ENCODE assay signal across 8 cellular contexts in the genomic region with DNA sequence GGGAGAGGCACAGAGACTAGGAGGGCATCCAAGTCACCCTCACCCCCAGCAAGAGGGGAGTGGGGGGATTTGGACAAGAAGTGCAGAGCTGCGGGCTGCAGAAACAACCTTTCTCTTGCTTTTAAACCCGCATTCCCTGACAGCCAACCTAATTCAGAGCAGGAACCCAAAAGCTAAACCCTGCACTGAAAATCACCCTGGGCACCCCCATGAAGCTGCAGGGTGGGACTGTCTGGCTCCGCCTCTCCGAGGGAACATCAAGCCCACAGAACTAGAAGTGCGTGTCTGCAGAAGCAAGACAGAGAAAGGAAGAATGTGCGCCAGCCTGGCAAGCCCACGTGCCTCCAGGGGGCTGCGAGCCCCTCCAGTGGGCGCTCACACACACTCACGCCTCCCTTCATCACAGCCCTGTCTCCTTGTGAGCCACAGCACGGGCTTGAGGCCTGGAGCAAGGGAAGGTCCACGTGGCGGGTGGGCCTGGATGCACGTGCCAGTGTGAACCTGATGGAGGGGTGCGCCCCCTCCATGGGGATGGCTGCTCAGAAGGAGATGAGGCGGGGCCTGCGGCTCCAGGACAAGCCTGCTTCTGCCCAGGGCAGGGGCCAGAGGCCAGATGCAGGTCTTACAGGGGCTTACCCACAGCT. TPM values are rescaled to one million over a fixed set of nuclear protein-coding genes. Genes with fewer than 3 reads are reported as not detected.
DNase-seq lines count a peak whose midpoint lies in the region; ATAC-seq and TF ChIP-seq lines count a peak whose summit lies in the region.

No MANE protein-coding gene starts in this region.

- ATAC-seq in RWPE2 (ENCODE audit: low read depth) (no peak), GM21381 (IDR thresholded peaks at IDR 0.05; ENCODE audit: unreplicated experiment) (no peak), GM21360 (IDR thresholded peaks at IDR 0.05; ENCODE audit: unreplicated experiment) (no peak), aorta (ENCODE audit: low FRiP score) (no peak)

- no peak for TF ChIP-seq RAD21 in neural cell (conservative IDR thresholded peaks at IDR 0.05)

- no peaks in the 10 kb centered on the region for H3K9me3 ChIP-seq in RWPE2 (ENCODE audit: severe bottlenecking)
- no peaks in the 10 kb centered on the region for H3K9me3 ChIP-seq in effector memory CD4-positive, alpha-beta T cell (ENCODE audit: control insufficient read depth, low read length)
- H3K9me3 ChIP-seq in neural cell (ENCODE audit: low read length): no peaks in the 10 kb centered on the region
- no peaks in the 10 kb centered on the region for H3K9me3 ChIP-seq in aorta (ENCODE audit: control insufficient read depth, low read length)

- peak overlapping the region; percentile 54 for H3K9ac ChIP-seq in neural cell (ENCODE audit: low read length)

- H3K27me3 ChIP-seq in RWPE2 (ENCODE audit: insufficient read depth, poor library complexity, severe bottlenecking) (no peaks in the 10 kb centered on the region), neural cell (ENCODE audit: insufficient read depth, low read depth, low read length) (no peaks in the 10 kb centered on the region), aorta (ENCODE audit: control insufficient read depth in 1 of 2, insufficient read depth in 2 of 2, low read length in 1 of 2) (no peaks in the 10 kb centered on the region)
- no peaks in the 10 kb centered on the region for H3K27me3 ChIP-seq in effector memory CD4-positive, alpha-beta T cell (replicated peaks; ENCODE audit: control insufficient read depth, insufficient read depth, low read length, poor library complexity, severe bottlenecking)

- WGBS in aorta, 2 donors: 38 to 40% methylated on average over 17 of the region's 17 CpGs

- H3F3A ChIP-seq in neural cell (ENCODE audit: insufficient read depth, low read length, poor library complexity, severe bottlenecking): no peaks in the 10 kb centered on the region

- no peak overlapping the region for H3K4me2 ChIP-seq in neural cell (ENCODE audit: low read length)

- intact Hi-C loops in aorta (cut with DNase I): no loop called here

- H3K27ac ChIP-seq in RWPE2 (ENCODE audit: poor library complexity, severe bottlenecking) (peak overlapping the region; percentile 99), neural cell (ENCODE audit: low read length) (peak overlapping the region; percentile 49), aorta (ENCODE audit: low read depth in 1 of 2, low read length in 2 of 2) (peak overlapping the region in 1 of 2 donors; percentile 74)
- peak overlapping the region; percentile 80 for H3K27ac ChIP-seq in effector memory CD4-positive, alpha-beta T cell (ENCODE audit: insufficient read depth, low read length, poor library complexity, severe bottlenecking)

- no peak for TF ChIP-seq EP300 in neural cell (conservative IDR thresholded peaks at IDR 0.05; ENCODE audit: poor library complexity, severe bottlenecking)

- H3K4me1 ChIP-seq in RWPE2 (ENCODE audit: insufficient read depth, poor library complexity, severe bottlenecking) (peaks cover 68% of the 10 kb centered on the region), aorta (ENCODE audit: control insufficient read depth in 1 of 2, insufficient read depth in 2 of 2, low read length in 2 of 2) (peaks cover 0 to 5% of the 10 kb centered on the region in 2 donors)
- peaks cover 72% of the 10 kb centered on the region for H3K4me1 ChIP-seq in effector memory CD4-positive, alpha-beta T cell (ENCODE audit: control insufficient read depth, insufficient read depth, low read length, poor library complexity, severe bottlenecking)

- H3K9me2 ChIP-seq in neural cell (ENCODE audit: insufficient read depth, low read length): no peaks in the 10 kb centered on the region

- no peaks in the 10 kb centered on the region for H4K20me1 ChIP-seq in neural cell (ENCODE audit: insufficient read depth)

- DNase-seq in RWPE2 (ENCODE audit: low spot score): no peak
- DNase-seq in effector memory CD4-positive, alpha-beta T cell: no peak
- DNase-seq in NCI-H345 treated with DMSO at 0.1 percent for 48 hours (lab: John Stamatoyannopoulos, UW; ENCODE audit: unreplicated experiment): no peak
- no peak for DNase-seq in aorta

- H3K36me3 ChIP-seq in RWPE2 (ENCODE audit: low read depth) (peaks cover 30% of the 10 kb centered on the region), neural cell (ENCODE audit: insufficient read depth, low read length) (no peaks in the 10 kb centered on the region), aorta (ENCODE audit: control insufficient read depth in 1 of 2, insufficient read depth in 2 of 2, low read length in 1 of 2) (peaks cover 0 to 9% of the 10 kb centered on the region in 2 donors)
- peaks cover 21% of the 10 kb centered on the region for H3K36me3 ChIP-seq in effector memory CD4-positive, alpha-beta T cell (ENCODE audit: control insufficient read depth, insufficient read depth, low read length)

- no peaks in the 10 kb centered on the region for H3K79me2 ChIP-seq in neural cell (replicated peaks; ENCODE audit: insufficient read depth, low read length)

- H2AFZ ChIP-seq in neural cell (ENCODE audit: low read depth, low read length): peak overlapping the region; percentile 48

- peak overlapping the region; percentile 25; the same call in 1 of the 2 replicates for H3K4me3 ChIP-seq in GM08714 (ENCODE audit: low read length)
- H3K4me3 ChIP-seq in RWPE2 (ENCODE audit: severe bottlenecking): no peak overlapping the region
- H3K4me3 ChIP-seq in effector memory CD4-positive, alpha-beta T cell (ENCODE audit: insufficient read depth, low read depth, low read length, poor library complexity, severe bottlenecking): peak overlapping the region; percentile 41
- peak overlapping the region; percentile 22 for H3K4me3 ChIP-seq in neural cell (ENCODE audit: low read length)
- H3K4me3 ChIP-seq in aorta (ENCODE audit: low read length in 2 of 2): no peak overlapping the region

- TF ChIP-seq CTCF in RWPE2 (IDR thresholded peaks at IDR 0.05; ENCODE audit: poor library complexity, severe bottlenecking): no peak
- no peak for TF ChIP-seq CTCF in neural cell (IDR thresholded peaks at IDR 0.05; ENCODE audit: poor library complexity, severe bottlenecking)

TF ChIP-seq in neural cell, 6 proteins besides CTCF, POLR2A, EP300 and RAD21:
- TF ChIP-seq MXI1 (conservative IDR thresholded peaks at IDR 0.05; ENCODE audit: poor library complexity, severe bottlenecking) (no peak), SMC3 (conservative IDR thresholded peaks at IDR 0.05; ENCODE audit: poor library complexity) (no peak), POLR2AphosphoS5 (IDR thresholded peaks at IDR 0.05) (no peak), EZH2 (IDR thresholded peaks at IDR 0.05; ENCODE audit: borderline replicate concordance, insufficient read depth, low read length, poor library complexity, severe bottlenecking) (no peak), TAF1 (IDR thresholded peaks at IDR 0.05; ENCODE audit: low read depth) (no peak)
- TF ChIP-seq, protein P1, sequence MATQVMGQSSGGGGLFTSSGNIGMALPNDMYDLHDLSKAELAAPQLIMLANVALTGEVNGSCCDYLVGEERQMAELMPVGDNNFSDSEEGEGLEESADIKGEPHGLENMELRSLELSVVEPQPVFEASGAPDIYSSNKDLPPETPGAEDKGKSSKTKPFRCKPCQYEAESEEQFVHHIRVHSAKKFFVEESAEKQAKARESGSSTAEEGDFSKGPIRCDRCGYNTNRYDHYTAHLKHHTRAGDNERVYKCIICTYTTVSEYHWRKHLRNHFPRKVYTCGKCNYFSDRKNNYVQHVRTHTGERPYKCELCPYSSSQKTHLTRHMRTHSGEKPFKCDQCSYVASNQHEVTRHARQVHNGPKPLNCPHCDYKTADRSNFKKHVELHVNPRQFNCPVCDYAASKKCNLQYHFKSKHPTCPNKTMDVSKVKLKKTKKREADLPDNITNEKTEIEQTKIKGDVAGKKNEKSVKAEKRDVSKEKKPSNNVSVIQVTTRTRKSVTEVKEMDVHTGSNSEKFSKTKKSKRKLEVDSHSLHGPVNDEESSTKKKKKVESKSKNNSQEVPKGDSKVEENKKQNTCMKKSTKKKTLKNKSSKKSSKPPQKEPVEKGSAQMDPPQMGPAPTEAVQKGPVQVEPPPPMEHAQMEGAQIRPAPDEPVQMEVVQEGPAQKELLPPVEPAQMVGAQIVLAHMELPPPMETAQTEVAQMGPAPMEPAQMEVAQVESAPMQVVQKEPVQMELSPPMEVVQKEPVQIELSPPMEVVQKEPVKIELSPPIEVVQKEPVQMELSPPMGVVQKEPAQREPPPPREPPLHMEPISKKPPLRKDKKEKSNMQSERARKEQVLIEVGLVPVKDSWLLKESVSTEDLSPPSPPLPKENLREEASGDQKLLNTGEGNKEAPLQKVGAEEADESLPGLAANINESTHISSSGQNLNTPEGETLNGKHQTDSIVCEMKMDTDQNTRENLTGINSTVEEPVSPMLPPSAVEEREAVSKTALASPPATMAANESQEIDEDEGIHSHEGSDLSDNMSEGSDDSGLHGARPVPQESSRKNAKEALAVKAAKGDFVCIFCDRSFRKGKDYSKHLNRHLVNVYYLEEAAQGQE (IDR thresholded peaks at IDR 0.05; ENCODE audit: borderline replicate concordance): peak; percentile 10

RNA-seq across cellular contexts. Expression of a gene that starts 27.8 kb away (rescaled TPM):
- 191 and 205 TPM in 2 replicates for polyA plus RNA-seq in neural cell
- polyA minus RNA-seq in neural cell: 189 and 190 TPM in 2 replicates
- total RNA-seq in aorta: 10 to 100 TPM; 36.7 to 45.5 TPM
- polyA plus RNA-seq in aorta: 10 to 100 TPM; 22.4 to 35.2 TPM

Comparison
In these comparisons a context has a peak if more than half of its experiments do, and no peak if none do; other contexts are left out.
1. H3K4me3 ChIP-seq: peak in GM08714 (single experiment), effector memory CD4-positive, alpha-beta T cell (single experiment) and neural cell (single experiment); none in RWPE2 (single experiment) and aorta (0 of 2).